8 cellular contexts compared by ENCODE assay signal in genomic region chr17:8221663-8222379, GRCh38. TPM values are rescaled to one million over a fixed set of nuclear protein-coding genes. Genes with fewer than 3 reads are reported as not detected.
DNase-seq lines count a peak whose midpoint lies in the region; ATAC-seq and TF ChIP-seq lines count a peak whose summit lies in the region.

No MANE protein-coding gene starts in this region.

- H4K20me1 ChIP-seq in Karpas-422 (ENCODE audit: insufficient read depth, low read depth, low read length): no peaks in the 10 kb centered on the region

- H3K4me3 ChIP-seq in Karpas-422 (ENCODE audit: low read length) (peak overlapping the region; percentile 79), neutrophil (ENCODE audit: low read depth in 1 of 2, low read length in 1 of 2) (peak overlapping the region; percentile 77 to 99), subcutaneous abdominal adipose tissue (ENCODE audit: low read depth in 1 of 5, low read length in 5 of 5) (peak overlapping the region; percentile 77 to 95 (median 86))

- H3K4me1 ChIP-seq in Karpas-422 (ENCODE audit: low read length): peaks cover 26% of the 10 kb centered on the region
- no peaks in the 10 kb centered on the region for H3K4me1 ChIP-seq in foreskin keratinocyte
- peaks cover 53 to 55% of the 10 kb centered on the region in 2 experiments for H3K4me1 ChIP-seq in neutrophil (ENCODE audit: control insufficient read depth in 1 of 2, insufficient read depth in 1 of 2, low read depth in 1 of 2, low read length in 1 of 2)
- peaks cover 10 to 46% (median 32%) of the 10 kb centered on the region in 5 donors for H3K4me1 ChIP-seq in subcutaneous abdominal adipose tissue (ENCODE audit: control insufficient read depth in 5 of 5, insufficient read depth in 5 of 5, low read length in 5 of 5)

- H3K9me3 ChIP-seq in Karpas-422 (ENCODE audit: low read length) (no peaks in the 10 kb centered on the region), neutrophil (no peaks in the 10 kb centered on the region), subcutaneous abdominal adipose tissue (ENCODE audit: control insufficient read depth in 5 of 5, low read length in 5 of 5) (no peaks in the 10 kb centered on the region)

- DNase-seq in DMS79 treated with DMSO at 0.1 percent for 48 hours (lab: John Stamatoyannopoulos, UW): peak; percentile 64
- peak; percentile 95 for DNase-seq in Karpas-422
- DNase-seq in SIG-M5 treated with dmso at 0.1 percent for 504 hours (lab: John Stamatoyannopoulos, UW; ENCODE audit: unreplicated experiment): peak; percentile 87
- DNase-seq in activated gamma-delta T cell treated with anti-CD3 and anti-CD28 coated beads, Interleukin-2, amount 50 U/mL, for 16 hours (ENCODE audit: low read depth): peak; percentile 85
- DNase-seq in foreskin keratinocyte: peak in 1 of 2 donors; percentile 88

- H3K79me2 ChIP-seq in Karpas-422 (ENCODE audit: low read length): no peaks in the 10 kb centered on the region

- TF ChIP-seq CTCF in foreskin keratinocyte (conservative IDR thresholded peaks at IDR 0.05) (no peak), neutrophil (IDR thresholded peaks at IDR 0.05) (no peak)

- H3K9me2 ChIP-seq in Karpas-422 (replicated peaks; ENCODE audit: insufficient read depth, low read length): no peaks in the 10 kb centered on the region

- H3K36me3 ChIP-seq in Karpas-422 (ENCODE audit: insufficient read depth, low read length) (no peaks in the 10 kb centered on the region), neutrophil (peaks cover 21% of the 10 kb centered on the region), subcutaneous abdominal adipose tissue (ENCODE audit: control insufficient read depth in 5 of 5, insufficient read depth in 5 of 5, low read length in 5 of 5) (no peaks in the 10 kb centered on the region)

- no peaks in the 10 kb centered on the region for H3K27me3 ChIP-seq in Karpas-422 (ENCODE audit: low read length)
- H3K27me3 ChIP-seq in foreskin keratinocyte: no peaks in the 10 kb centered on the region
- no peaks in the 10 kb centered on the region for H3K27me3 ChIP-seq in neutrophil
- peaks cover 0 to 4% (median 0%) of the 10 kb centered on the region in 5 donors for H3K27me3 ChIP-seq in subcutaneous abdominal adipose tissue (ENCODE audit: control insufficient read depth in 5 of 5, insufficient read depth in 4 of 5, low read length in 5 of 5)

- H3K27ac ChIP-seq in Karpas-422 (ENCODE audit: low read length) (peak overlapping the region; percentile 92), foreskin keratinocyte (peak overlapping the region; percentile 53), neutrophil (peak overlapping the region; percentile 94), subcutaneous abdominal adipose tissue (ENCODE audit: low read depth, low read length) (peak overlapping the region; percentile 97)

- peak overlapping the region; percentile 89 for H3K4me2 ChIP-seq in Karpas-422 (ENCODE audit: low read depth, low read length, poor library complexity, severe bottlenecking)

- H2AFZ ChIP-seq in Karpas-422 (ENCODE audit: low read length): peak overlapping the region; percentile 98; the same call in 1 of the 2 replicates

- peak; percentile 46 for ATAC-seq in GM21786 (IDR thresholded peaks at IDR 0.05; ENCODE audit: unreplicated experiment)
- ATAC-seq in foreskin keratinocyte: peak; percentile 38

- H3K9ac ChIP-seq in Karpas-422 (ENCODE audit: low read length) (peak overlapping the region; percentile 100), subcutaneous abdominal adipose tissue (ENCODE audit: low read length in 5 of 5) (peak overlapping the region; percentile 77 to 92 (median 82))

RNA-seq across cellular contexts. Expression of gene AURKB, which starts 11.4 kb away (rescaled TPM):
- total RNA-seq in Karpas-422 (2014; rRNA removed; shearing (Covaris generic); ENCODE audit: low replicate concordance): 71.0 and 82.4 TPM in 2 replicates
- 78.7 and 102 TPM in 2 replicates for total RNA-seq in foreskin keratinocyte
- 96.4 and 131 TPM in 2 replicates for polyA plus RNA-seq in foreskin keratinocyte

RNA-seq across cellular contexts. Expression of gene CTC1, which starts 26.0 kb away (rescaled TPM):
- total RNA-seq in Karpas-422 (2014; rRNA removed; shearing (Covaris generic); ENCODE audit: low replicate concordance): 16.4 and 19.7 TPM in 2 replicates
- total RNA-seq in foreskin keratinocyte: 11.2 and 12.1 TPM in 2 replicates
- polyA plus RNA-seq in foreskin keratinocyte: 12.8 and 13.0 TPM in 2 replicates

RNA-seq across cellular contexts. Expression of gene PFAS, which starts 27.3 kb away (rescaled TPM):
- 39.9 and 129 TPM in 2 replicates for total RNA-seq in Karpas-422 (2014; rRNA removed; shearing (Covaris generic); ENCODE audit: low replicate concordance)
- 31.6 and 33.9 TPM in 2 replicates for total RNA-seq in foreskin keratinocyte
- polyA plus RNA-seq in foreskin keratinocyte: 14.1 and 16.6 TPM in 2 replicates

RNA-seq across cellular contexts. Expression of gene BORCS6, which starts 31.8 kb away (rescaled TPM):
- 10.3 and 34.4 TPM in 2 replicates for total RNA-seq in Karpas-422 (2014; rRNA removed; shearing (Covaris generic); ENCODE audit: low replicate concordance)
- 8.0 and 8.5 TPM in 2 replicates for total RNA-seq in foreskin keratinocyte
- 8.6 and 9.8 TPM in 2 replicates for polyA plus RNA-seq in foreskin keratinocyte

RNA-seq across cellular contexts. Expression of gene TMEM107, which starts 45.6 kb away (rescaled TPM):
- total RNA-seq in Karpas-422 (2014; rRNA removed; shearing (Covaris generic); ENCODE audit: low replicate concordance): 70.7 and 134 TPM in 2 replicates
- total RNA-seq in foreskin keratinocyte: 23.0 and 24.9 TPM in 2 replicates
- 24.1 and 25.4 TPM in 2 replicates for polyA plus RNA-seq in foreskin keratinocyte
